ENCODE assay signal across 23 cellular contexts in genomic region chrX:11530621-11531020, GRCh38.
DNase-seq lines count a peak whose midpoint lies in the region; ATAC-seq and TF ChIP-seq lines count a peak whose summit lies in the region.
"Had no signal": no experiment of that assay in that cellular context is flagged by ENCODE, and none has a peak within 500 bp of the region (broad histone marks: within the 10 kb centered on the region; RNA-seq: fewer than 3 reads in every experiment).

No MANE protein-coding gene starts in this region.

- H2AFZ ChIP-seq in OCI-LY3 (ENCODE audit: low read depth, low read length) (no peak overlapping the region), fibroblast of lung (ENCODE audit: low read length) (no peak overlapping the region)

- no peak overlapping the region for H3K4me3 Mint-ChIP-seq in mesothelial cell of epicardium
- H3K4me3 Mint-ChIP-seq: activated T-helper 1 cell treated with anti-CD3 and anti-CD28 coated beads, Interleukin-12 subunit alpha, Interleukin-12 subunit beta, Interleukin-2, Interleukin-4 antibody, amounts not matched to agents 30 ng/mL and 10 ng/mL and 1 ng/mL, durations not matched to agents 14 hours and 24 hours and 36 hours; natural killer cell; stimulated activated naive B cell treated with anti-CD40 and anti-IgM and Interleukin-4, amounts not matched to agents 10 μg/mL and 1 μg/mL and 100 μg/mL, for 72 hours; T-helper 2 cell treated with Interferon-gamma antibody and Interleukin-4, amounts not matched to agents 5 μg/mL and 100 μg/mL, for 36 hours had no signal

- ATAC-seq in GM21529 (IDR thresholded peaks at IDR 0.05; ENCODE audit: unreplicated experiment) = no peak
- ATAC-seq: activated naive CD4-positive, alpha-beta T cell treated with anti-CD3 and anti-CD28 coated beads, Interleukin-2, amount 50 U/mL, for 72 hours; natural killer cell; stimulated activated naive B cell treated with anti-CD40 and anti-IgM and Interleukin-4, amounts not matched to agents 10 μg/mL and 1 μg/mL and 100 μg/mL, for 72 hours had no signal

- no peak for TF ChIP-seq POLR2A in ovary (IDR thresholded peaks at IDR 0.05)

- H3K9ac ChIP-seq in OCI-LY3 (ENCODE audit: low read length) = no peak overlapping the region
- H3K9ac ChIP-seq in fibroblast of lung (ENCODE audit: insufficient read depth, low read length) = no peak overlapping the region

- peaks cover 5% of the 10 kb centered on the region for H3K4me1 Mint-ChIP-seq in mesothelial cell of epicardium
- H3K4me1 Mint-ChIP-seq: natural killer cell; stimulated activated naive B cell treated with anti-CD40 and anti-IgM and Interleukin-4, amounts not matched to agents 10 μg/mL and 1 μg/mL and 100 μg/mL, for 72 hours had no signal

- H3K27me3 ChIP-seq in OCI-LY3 (ENCODE audit: low read depth, low read length) = no peaks in the 10 kb centered on the region
- no peaks in the 10 kb centered on the region for H3K27me3 ChIP-seq in fibroblast of lung (ENCODE audit: control insufficient read depth, insufficient read depth, low read length)
- H3K27me3 ChIP-seq in ovary = no peaks in the 10 kb centered on the region
- H3K27me3 ChIP-seq: left lung, suprapubic skin had no signal

- no peak overlapping the region for H3K27ac Mint-ChIP-seq in mesothelial cell of epicardium
- H3K27ac Mint-ChIP-seq: activated naive CD4-positive, alpha-beta T cell treated with anti-CD3 and anti-CD28 coated beads, Interleukin-2, amount 50 U/mL, for 72 hours; activated T-helper 1 cell treated with anti-CD3 and anti-CD28 coated beads, Interleukin-12 subunit alpha, Interleukin-12 subunit beta, Interleukin-2, Interleukin-4 antibody, amounts not matched to agents 30 ng/mL and 10 ng/mL and 1 ng/mL, durations not matched to agents 14 hours and 24 hours and 36 hours; natural killer cell; stimulated activated naive B cell treated with anti-CD40 and anti-IgM and Interleukin-4, amounts not matched to agents 10 μg/mL and 1 μg/mL and 100 μg/mL, for 72 hours; T-helper 2 cell treated with Interferon-gamma antibody and Interleukin-4, amounts not matched to agents 5 μg/mL and 100 μg/mL, for 36 hours had no signal

- intact Hi-C loops in ovary (cut with DNase I) = loop anchor here in 3 of 4 donors (5.0 to 10.0 kb wide), 5 partner anchors 146 to 386 kb away; partner anchors contain the start of gene MSL3 (in 2 of the 3)

- H3K27ac ChIP-seq in OCI-LY3 (ENCODE audit: low read length) = no peak overlapping the region
- H3K27ac ChIP-seq in fibroblast of lung (ENCODE audit: insufficient read depth, low read length) = no peak overlapping the region
- peak overlapping the region in 1 of 2 donors; percentile 35 for H3K27ac ChIP-seq in ovary
- H3K27ac ChIP-seq: left lung, suprapubic skin, WERI-Rb-1 had no signal

- H3K4me3 ChIP-seq in OCI-LY3 (ENCODE audit: low read length) (no peak overlapping the region), fibroblast of lung (replicated peaks in 1 of 4; ENCODE audit: control extremely low read depth in 1 of 4, insufficient read depth in 1 of 4, low read depth in 3 of 4, low read length in 4 of 4) (no peak overlapping the region), ovary (no peak overlapping the region)
- H3K4me3 ChIP-seq: left lung, suprapubic skin had no signal

- DNase-seq in GM03348 (ENCODE audit: low spot score) = peak; percentile 5
- DNase-seq in fibroblast of lung (ENCODE audit: low read depth in 2 of 2) = peak; percentile 16 to 31
- peak in 4 of 5 donors; percentile 24 to 31 (median 26) for DNase-seq in ovary
- DNase-seq in mesothelial cell of epicardium (ENCODE audit: low spot score in 2 of 2, unreplicated experiment in 2 of 2) = no peak
- DNase-seq in DMS53 (lab: John Stamatoyannopoulos, UW) = no peak
- DNase-seq: activated CD4-positive, alpha-beta T cell treated with anti-CD3 and anti-CD28 coated beads, Interleukin-2, amount 50 U/mL, for 1 hour; aorta; central memory CD4-positive, alpha-beta T cell; GOT3; left lung; natural killer cell; NCI-H2029 treated with DMSO at 0.1 percent for 48 hours; NCI-H2227 treated with DMSO at 0.1 percent for 48 hours; retina; stimulated activated CD4-positive, alpha-beta T cell treated with anti-CD3 and anti-CD28 coated beads, Interleukin-4, amount 100 ng/mL, for 24 hours; stimulated activated naive B cell treated with anti-CD40 and anti-IgM and Interleukin-4, amounts not matched to agents 10 μg/mL and 1 μg/mL and 100 μg/mL, for 72 hours; WERI-Rb-1 had no signal

- H3K4me2 ChIP-seq in OCI-LY3 (ENCODE audit: low read length) (no peak overlapping the region), fibroblast of lung (ENCODE audit: extremely low read depth, insufficient read depth, low read length) (no peak overlapping the region)

- no peaks in the 10 kb centered on the region for H3K27me3 Mint-ChIP-seq in mesothelial cell of epicardium (ENCODE audit: low read depth)

- no peaks in the 10 kb centered on the region for H3K79me2 ChIP-seq in OCI-LY3 (ENCODE audit: low read length)
- H3K79me2 ChIP-seq in fibroblast of lung (ENCODE audit: control insufficient read depth, insufficient read depth, low read length) = no peaks in the 10 kb centered on the region

- H3K36me3 ChIP-seq in OCI-LY3 (replicated peaks; ENCODE audit: low read depth, low read length) (no peaks in the 10 kb centered on the region), fibroblast of lung (ENCODE audit: control insufficient read depth, insufficient read depth, low read length) (no peaks in the 10 kb centered on the region), ovary (no peaks in the 10 kb centered on the region)
- H3K36me3 ChIP-seq: left lung, suprapubic skin, WERI-Rb-1 had no signal

- H3K9me3 ChIP-seq in OCI-LY3 (ENCODE audit: insufficient read depth, low read length) (no peaks in the 10 kb centered on the region), fibroblast of lung (ENCODE audit: control insufficient read depth, insufficient read depth, low read depth, low read length) (no peaks in the 10 kb centered on the region), ovary (no peaks in the 10 kb centered on the region)
- H3K9me3 ChIP-seq: left lung, suprapubic skin had no signal

- WGBS in ovary, 3 donors = 11 to 43% (median 22%) methylated on average over 3 of the region's 3 CpGs

- no peaks in the 10 kb centered on the region for H3K36me3 Mint-ChIP-seq in mesothelial cell of epicardium
- H3K36me3 Mint-ChIP-seq: activated naive CD4-positive, alpha-beta T cell treated with anti-CD3 and anti-CD28 coated beads, Interleukin-2, amount 50 U/mL, for 72 hours; natural killer cell; stimulated activated naive B cell treated with anti-CD40 and anti-IgM and Interleukin-4, amounts not matched to agents 10 μg/mL and 1 μg/mL and 100 μg/mL, for 72 hours had no signal

- H4K20me1 ChIP-seq in OCI-LY3 (ENCODE audit: insufficient read depth, low read length) = no peaks in the 10 kb centered on the region
- H4K20me1 ChIP-seq in fibroblast of lung (ENCODE audit: control insufficient read depth, extremely low read depth, insufficient read depth, low read length) = no peaks in the 10 kb centered on the region

- H3K9me3 Mint-ChIP-seq in mesothelial cell of epicardium = peaks cover 4% of the 10 kb centered on the region
- H3K9me3 Mint-ChIP-seq: activated naive CD4-positive, alpha-beta T cell treated with anti-CD3 and anti-CD28 coated beads, Interleukin-2, amount 50 U/mL, for 72 hours; activated T-helper 1 cell treated with anti-CD3 and anti-CD28 coated beads, Interleukin-12 subunit alpha, Interleukin-12 subunit beta, Interleukin-2, Interleukin-4 antibody, amounts not matched to agents 30 ng/mL and 10 ng/mL and 1 ng/mL, durations not matched to agents 14 hours and 24 hours and 36 hours; stimulated activated naive B cell treated with anti-CD40 and anti-IgM and Interleukin-4, amounts not matched to agents 10 μg/mL and 1 μg/mL and 100 μg/mL, for 72 hours; T-helper 2 cell treated with Interferon-gamma antibody and Interleukin-4, amounts not matched to agents 5 μg/mL and 100 μg/mL, for 36 hours had no signal

- 0 out of 2 replicates have a peak, but pooled peaks have one; percentile 6 for TF ChIP-seq CTCF in OCI-LY3 (IDR thresholded peaks at IDR 0.05; ENCODE audit: low read depth, low read length)
- TF ChIP-seq CTCF in fibroblast of lung (conservative IDR thresholded peaks at IDR 0.05 in 1 of 2, IDR thresholded peaks at IDR 0.05 in 1 of 2; ENCODE audit: low read depth in 1 of 2, low read length in 2 of 2) = no peak
- no peak for TF ChIP-seq CTCF in ovary (IDR thresholded peaks at IDR 0.05)
- no peak for TF ChIP-seq CTCF in mesothelial cell of epicardium (IDR thresholded peaks at IDR 0.05; ENCODE audit: unreplicated experiment)

- TF ChIP-seq EP300 in ovary (IDR thresholded peaks at IDR 0.05) = no peak

- H3K4me1 ChIP-seq in OCI-LY3 (ENCODE audit: low read length) (peaks cover 13% of the 10 kb centered on the region), fibroblast of lung (ENCODE audit: control insufficient read depth, extremely low read depth, insufficient read depth, low read length) (peaks cover 3% of the 10 kb centered on the region), ovary (ENCODE audit: insufficient read depth) (peaks cover 7% of the 10 kb centered on the region)
- H3K4me1 ChIP-seq: left lung, suprapubic skin had no signal

Comparison
In these comparisons a context has a peak if more than half of its experiments do, and no peak if none do; other contexts are left out.
1. DNase-seq: peak in GM03348 (single experiment), fibroblast of lung (2 of 2) and ovary (4 of 5); none in mesothelial cell of epicardium (0 of 2) and DMS53 (single experiment).